In the genomic region with DNA sequence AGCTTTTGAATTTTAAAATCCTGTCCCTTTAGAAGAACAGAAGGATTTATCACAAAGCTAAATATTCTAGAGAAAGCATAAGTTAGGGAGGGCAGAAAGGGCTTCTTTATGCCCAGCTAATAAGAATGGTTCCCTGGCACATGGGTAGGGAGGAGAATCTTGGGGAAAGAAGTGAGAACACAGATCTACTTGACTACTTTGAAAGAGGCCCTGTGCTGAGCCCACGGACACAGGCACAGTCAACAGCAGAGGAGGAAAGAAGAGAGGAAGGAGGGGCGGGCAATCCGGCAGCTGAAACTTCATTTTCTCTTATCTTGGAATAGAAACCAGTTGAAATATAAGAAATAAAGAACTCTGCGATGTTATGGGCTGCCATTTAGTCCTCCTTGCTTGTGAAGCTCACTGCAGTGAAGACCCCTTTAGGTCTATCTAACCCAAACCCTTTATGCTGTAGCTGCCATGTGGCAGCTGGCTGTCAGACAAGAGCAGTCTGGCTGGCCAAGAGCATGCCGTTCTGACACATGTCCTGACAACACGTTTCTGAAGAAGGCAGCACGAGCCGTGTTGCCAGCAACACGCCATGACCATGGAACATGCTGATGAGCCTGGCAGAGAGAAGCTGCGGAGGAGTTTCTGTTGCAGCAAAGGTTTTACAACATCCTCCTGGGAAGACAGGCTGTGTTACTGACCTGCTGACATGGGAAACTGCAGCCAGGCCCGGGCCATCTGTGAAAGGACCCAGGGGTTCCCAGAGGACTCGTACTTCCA, we compare ENCODE assay signal across 14 cellular contexts. TPM values are rescaled to one million over a fixed set of nuclear protein-coding genes. Genes with fewer than 3 reads are reported as not detected.
A peak's percentile ranks its signal among the peaks of the same experiment; 100 is the strongest.
DNase-seq lines count a peak whose midpoint lies in the region; ATAC-seq and TF ChIP-seq lines count a peak whose summit lies in the region.
"Had no signal": no experiment of that assay in that cellular context is flagged by ENCODE, and none has a peak within 500 bp of the region (broad histone marks: within the 10 kb centered on the region; RNA-seq: fewer than 3 reads in every experiment).

No MANE protein-coding gene starts in this region.

- no peaks in the 10 kb centered on the region for H3K9me3 Mint-ChIP-seq in HFFc6
- H3K9me3 Mint-ChIP-seq: activated CD4-positive, alpha-beta T cell treated with anti-CD3 and anti-CD28 coated beads, Interleukin-2, amount 10 ng/mL, durations not matched to agents 24 days and 14 days; activated T-helper 2 cell treated with anti-CD3 and anti-CD28 coated beads, Interferon-gamma antibody, Interleukin-2, Interleukin-4, amounts not matched to agents 10 μg/mL and 5 μg/mL and 100 μg/mL, durations not matched to agents 14 hours and 24 hours and 36 hours had no signal

- peaks cover 83% of the 10 kb centered on the region for H3K4me1 Mint-ChIP-seq in HFFc6 (ENCODE audit: low read depth)
- H3K4me1 Mint-ChIP-seq: activated CD4-positive, alpha-beta T cell treated with anti-CD3 and anti-CD28 coated beads, Interleukin-2, amount 10 ng/mL, durations not matched to agents 24 days and 14 days had no signal

- no peaks in the 10 kb centered on the region for H3K4me1 ChIP-seq in SJCRH30

- no peaks in the 10 kb centered on the region for H3K36me3 ChIP-seq in H7 (replicated peaks; ENCODE audit: control insufficient read depth, insufficient read depth, low read length)
- no peaks in the 10 kb centered on the region for H3K36me3 ChIP-seq in SJCRH30
- H3K36me3 ChIP-seq: cardiac muscle cell had no signal

- H3K4me3 ChIP-seq in coronary artery (peak overlapping the region; percentile 0), skin epidermis (no peak overlapping the region), H7 (ENCODE audit: insufficient read depth, low read depth, low read length) (no peak overlapping the region), SJCRH30 (no peak overlapping the region)
- H3K4me3 ChIP-seq: cardiac muscle cell had no signal

- peak overlapping the region; percentile 39 for H3K4me3 Mint-ChIP-seq in HFFc6
- H3K4me3 Mint-ChIP-seq: activated CD4-positive, alpha-beta T cell treated with anti-CD3 and anti-CD28 coated beads, Interleukin-2, amount 10 ng/mL, durations not matched to agents 24 days and 14 days had no signal

- ATAC-seq in left lobe of liver: peak; percentile 14
- no peak for ATAC-seq in HG03460 (IDR thresholded peaks at IDR 0.05; ENCODE audit: unreplicated experiment)
- no peak for ATAC-seq in activated CD4-positive, CD25-positive, alpha-beta regulatory T cell treated with anti-CD3 and anti-CD28 coated beads, Interleukin-2, amount 50 U/mL, for 24 hours

- peaks cover 10% of the 10 kb centered on the region for H3K36me3 Mint-ChIP-seq in HFFc6 (ENCODE audit: low read depth)

- no peaks in the 10 kb centered on the region for H3K9me3 ChIP-seq in SJCRH30 (replicated peaks)

- TF ChIP-seq CTCF in HFFc6 (IDR thresholded peaks at IDR 0.05) (no peak), coronary artery (IDR thresholded peaks at IDR 0.05) (no peak)

- no peaks in the 10 kb centered on the region; the same call in none of the 2 replicates for H3K27me3 Mint-ChIP-seq in HFFc6 (ENCODE audit: insufficient read depth)

- H3K27me3 ChIP-seq in H7 (ENCODE audit: control insufficient read depth, insufficient read depth, low read length) (no peaks in the 10 kb centered on the region), SJCRH30 (no peaks in the 10 kb centered on the region)
- H3K27me3 ChIP-seq: cardiac muscle cell had no signal

- DNase-seq in HFFc6 (no peak), coronary artery (ENCODE audit: low spot score) (no peak), left lobe of liver (ENCODE audit: low spot score) (no peak), H7 (no peak), SJCRH30 (no peak)
- DNase-seq: activated CD4-positive, alpha-beta T cell treated with anti-CD3 and anti-CD28 coated beads, Interleukin-2, amount 10 ng/mL, durations not matched to agents 24 days and 14 days; islet precursor cell; NCI-H2081 had no signal

- peak overlapping the region; percentile 19 to 74 for H3K27ac ChIP-seq in coronary artery
- H3K27ac ChIP-seq in skin epidermis: peak overlapping the region in 13 of 21 experiments; percentile 12 to 75 (median 51)
- H3K27ac ChIP-seq in SJCRH30: no peak overlapping the region
- H3K27ac ChIP-seq: cardiac muscle cell had no signal

- peak overlapping the region; percentile 97 for H3K27ac Mint-ChIP-seq in HFFc6
- H3K27ac Mint-ChIP-seq: activated CD4-positive, alpha-beta T cell treated with anti-CD3 and anti-CD28 coated beads, Interleukin-2, amount 10 ng/mL, durations not matched to agents 24 days and 14 days; activated T-helper 2 cell treated with anti-CD3 and anti-CD28 coated beads, Interferon-gamma antibody, Interleukin-2, Interleukin-4, amounts not matched to agents 10 μg/mL and 5 μg/mL and 100 μg/mL, durations not matched to agents 14 hours and 24 hours and 36 hours had no signal

RNA-seq across cellular contexts. Expression of gene ABLIM3, which starts 34.2 kb away (rescaled TPM):
- 10 to 100 TPM; 29.3 to 54.1 (median 48.3) TPM for total RNA-seq in HFFc6 (2021; fragmentation: NEBNext Ultra II Directional; extraction: Animal tissue kit (Norgen Biotek cat#: 25700))
- 87.7 TPM for total RNA-seq in left lobe of liver
- total RNA-seq in H7 (2014; rRNA removed; shearing (Covaris generic)): 0.03 TPM in 1 of 2 replicates, not detected in the other
- total RNA-seq in SJCRH30 (2014; rRNA removed; shearing (Covaris generic)): 0.10 and 0.33 TPM in 2 replicates
- total RNA-seq: activated CD4-positive, alpha-beta T cell treated with anti-CD3 and anti-CD28 coated beads, Interleukin-2, amount 10 ng/mL, durations not matched to agents 24 days and 14 days; activated T-helper 2 cell treated with anti-CD3 and anti-CD28 coated beads, Interferon-gamma antibody, Interleukin-2, Interleukin-4, amounts not matched to agents 10 μg/mL and 5 μg/mL and 100 μg/mL, durations not matched to agents 14 hours and 24 hours and 36 hours; T-helper 1 cell treated with Interleukin-12 subunit alpha and Interleukin-12 subunit beta and Interleukin-4 antibody, amounts not matched to agents 30 ng/mL and 1 ng/mL, for 36 hours had no signal

Comparison
In these comparisons a context has a peak if more than half of its experiments do, and no peak if none do; other contexts are left out.
1. RNA of gene ABLIM3, which starts 34.2 kb away (total RNA-seq): 87.7 TPM in left lobe of liver (single experiment) and 29.3 to 54.1 TPM in HFFc6; 0.10 to 0.33 TPM in SJCRH30 and 0.03 TPM in H7; every median in the first group is over 10 times any median in the second.